In genomic region chr12:85562765-85563164, GRCh38 we compare ENCODE assay signal across 31 cellular contexts.
"Had no signal": no experiment of that assay in that cellular context is flagged by ENCODE, and none has a peak within 500 bp of the region (broad histone marks: within the 10 kb centered on the region; RNA-seq: fewer than 3 reads in every experiment).

No MANE protein-coding gene starts in this region.

- H3K9me3 ChIP-seq: adrenal gland, ascending aorta, body of pancreas, breast epithelium had no signal

- DNase-seq: activated effector memory CD4-positive, alpha-beta T cell treated with anti-CD3 and anti-CD28 coated beads, Interleukin-2, amount 50 U/mL, for 16 hours; activated effector memory CD4-positive, alpha-beta T cell treated with Interleukin-2 at 50 U/mL for 16 hours; activated gamma-delta T cell; activated gamma-delta T cell treated with Interleukin-2 at 50 U/mL for 16 hours; activated naive CD4-positive, alpha-beta T cell; activated naive CD4-positive, alpha-beta T cell treated with anti-CD3 and anti-CD28 coated beads for 36 hours; activated naive CD4-positive, alpha-beta T cell treated with anti-CD3 and anti-CD28 coated beads, Interleukin-2, amount 10 ng/mL, durations not matched to agents 7 days and 5 days; activated naive CD4-positive, alpha-beta T cell treated with anti-CD3 and anti-CD28 coated beads, Interleukin-2, amount 50 U/mL, for 16 hours; activated naive CD4-positive, alpha-beta T cell treated with Interleukin-2 at 50 U/mL for 16 hours; activated naive CD8-positive, alpha-beta T cell treated with anti-CD3 and anti-CD28 coated beads for 36 hours; activated naive CD8-positive, alpha-beta T cell treated with anti-CD3 and anti-CD28 coated beads, Interleukin-2, amount 10 ng/mL, durations not matched to agents 7 days and 5 days; activated naive CD8-positive, alpha-beta T cell treated with anti-CD3 and anti-CD28 coated beads, Interleukin-2, amount 50 U/mL, for 24 hours; activated T-cell treated with anti-CD3 and anti-CD28 coated beads, Interleukin-2, amount 50 U/mL, for 24 hours; activated T-cell treated with anti-CD3 and anti-CD28 coated beads, Interleukin-2, amount 50 U/mL, for 4 hours; activated T-cell treated with anti-CD3 and anti-CD28 coated beads, Interleukin-2, amount 50 U/mL, for 48 hours; activated T-cell treated with anti-CD3 and anti-CD28 coated beads, Interleukin-2, amount 50 U/mL, for 72 hours; adrenal gland; amniotic stem cell; amygdala; anterior cingulate cortex; aorta; body of pancreas; brain microvascular endothelial cell; caudate nucleus; central memory CD4-positive, alpha-beta T cell; cerebellar nuclear complex had no signal

- H3K27ac ChIP-seq: adrenal gland, ascending aorta, body of pancreas, brain microvascular endothelial cell, breast epithelium, cardiac muscle cell had no signal

- H3K36me3 ChIP-seq: adrenal gland, ascending aorta, brain microvascular endothelial cell, breast epithelium, cardiac muscle cell had no signal

- H3K27me3 ChIP-seq: adrenal gland, ascending aorta, body of pancreas, brain microvascular endothelial cell, breast epithelium, cardiac muscle cell had no signal

- H3K4me3 ChIP-seq: adrenal gland, ascending aorta, body of pancreas, breast epithelium, cardiac muscle cell had no signal

- ATAC-seq: activated naive CD4-positive, alpha-beta T cell treated with anti-CD3 and anti-CD28 coated beads, Interleukin-2, amount 50 U/mL, for 72 hours; activated naive CD8-positive, alpha-beta T cell treated with anti-CD3 and anti-CD28 coated beads, Interleukin-2, amount 50 U/mL, for 24 hours; activated T-cell treated with anti-CD3 and anti-CD28 coated beads, Interleukin-2, amount 50 U/mL, for 4 hours; activated T-cell treated with anti-CD3 and anti-CD28 coated beads, Interleukin-2, amount 50 U/mL, for 72 hours; activated T-helper 17 cell treated with anti-CD3 and anti-CD28 coated beads, Interleukin-2, amount 50 U/mL, for 72 hours; body of pancreas had no signal
